Comparison of ENCODE assay signal across 12 cellular contexts in the genomic region with DNA sequence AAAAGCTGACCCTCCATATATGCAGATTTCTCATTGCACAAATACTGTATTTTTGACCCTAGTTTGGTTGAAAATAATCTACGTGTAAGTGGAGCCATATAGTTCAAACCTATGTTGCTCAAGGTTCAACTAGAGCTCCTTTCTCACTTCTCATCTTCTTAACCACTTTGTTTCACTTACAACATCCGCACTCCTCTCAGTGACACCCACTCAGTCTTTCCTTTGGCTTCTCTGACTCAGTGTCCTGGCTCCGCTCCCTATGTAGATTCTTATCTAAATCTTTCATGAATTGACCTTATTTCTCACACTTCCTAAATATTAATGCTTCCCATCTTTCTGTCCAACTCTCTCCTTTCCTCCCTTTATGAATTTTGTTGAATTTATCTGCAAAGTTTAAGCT. TPM values are rescaled to one million over a fixed set of nuclear protein-coding genes. Genes with fewer than 3 reads are reported as not detected.
DNase-seq lines count a peak whose midpoint lies in the region; ATAC-seq and TF ChIP-seq lines count a peak whose summit lies in the region.
"Had no signal": no experiment of that assay in that cellular context is flagged by ENCODE, and none has a peak within 500 bp of the region (broad histone marks: within the 10 kb centered on the region; RNA-seq: fewer than 3 reads in every experiment).

No MANE protein-coding gene starts in this region.

- H3K27me3 ChIP-seq in tibial nerve, result no peaks in the 10 kb centered on the region

- H3K4me1 ChIP-seq in tibial nerve, result no peaks in the 10 kb centered on the region

- TF ChIP-seq CTCF in tibial nerve (IDR thresholded peaks at IDR 0.05), result no peak

- TF ChIP-seq POLR2A in tibial nerve (IDR thresholded peaks at IDR 0.05), result no peak

- no peaks in the 10 kb centered on the region for H3K36me3 ChIP-seq in tibial nerve

- no peaks in the 10 kb centered on the region for H3K9me3 ChIP-seq in tibial nerve

- 70 to 82% methylated on average over 3 of the region's 3 CpGs for WGBS in tibial nerve, 2 donors

- peak; percentile 74 for DNase-seq in ELR (ENCODE audit: low read depth)
- peak; percentile 55 for DNase-seq in SIG-M5 (lab: John Stamatoyannopoulos, UW)
- DNase-seq in fibroblast of the conjunctiva (ENCODE audit: low read depth), result peak; percentile 30
- no peak for DNase-seq in hypothalamus (lab: John Stamatoyannopoulos, UW)
- DNase-seq in tibial nerve (ENCODE audit: low spot score in 2 of 2), result no peak
- DNase-seq: naive thymus-derived CD8-positive, alpha-beta T cell; NCI-H526 had no signal

- no peak overlapping the region for H3K4me3 ChIP-seq in tibial nerve

- no peak for TF ChIP-seq EP300 in tibial nerve (IDR thresholded peaks at IDR 0.05)

- no peak overlapping the region for H3K27ac ChIP-seq in tibial nerve
- H3K27ac ChIP-seq: C4-2B had no signal

- peak; percentile 56 for ATAC-seq in HG02763 (IDR thresholded peaks at IDR 0.05; ENCODE audit: unreplicated experiment)
- no peak for ATAC-seq in HG03097 (IDR thresholded peaks at IDR 0.05; ENCODE audit: low FRiP score, unreplicated experiment)
- no peak for ATAC-seq in HG03354 (IDR thresholded peaks at IDR 0.05; ENCODE audit: poor library complexity, severe bottlenecking, unreplicated experiment)
- ATAC-seq: activated naive CD4-positive, alpha-beta T cell treated with anti-CD3 and anti-CD28 coated beads, Interleukin-2, amount 50 U/mL, for 72 hours; naive thymus-derived CD8-positive, alpha-beta T cell had no signal

RNA-seq across cellular contexts. Expression of a gene that starts 32.9 kb away (rescaled TPM):
- 10 to 100 TPM in 3 of 4 donors, 1 to 10 TPM in 1; 5.4 to 18.4 (median 15.3) TPM for total RNA-seq in tibial nerve
- total RNA-seq: activated naive CD4-positive, alpha-beta T cell treated with anti-CD3 and anti-CD28 coated beads, Interleukin-2, amount 50 U/mL, for 72 hours; naive thymus-derived CD8-positive, alpha-beta T cell had no signal

Comparison
In these comparisons a context has a peak if more than half of its experiments do, and no peak if none do; other contexts are left out.
1. DNase-seq: peak in ELR (single experiment), SIG-M5 (single experiment) and fibroblast of the conjunctiva (single experiment); none in hypothalamus (0 of 51) and tibial nerve (0 of 2).